Comparison of ENCODE assay signal across 29 cellular contexts in genomic region chr1:52179073-52179472, GRCh38. TPM values are rescaled to one million over a fixed set of nuclear protein-coding genes. Genes with fewer than 3 reads are reported as not detected.
DNase-seq lines count a peak whose midpoint lies in the region; ATAC-seq, FAIRE-seq and TF ChIP-seq lines count a peak whose summit lies in the region.
"Had no signal": no experiment of that assay in that cellular context is flagged by ENCODE, and none has a peak within 500 bp of the region (broad histone marks: within the 10 kb centered on the region; RNA-seq: fewer than 3 reads in every experiment).

No MANE protein-coding gene starts in this region.

- peak; percentile 13 for DNase-seq in GM06990 (ENCODE audit: extremely low read depth, insufficient read length)
- no peak for DNase-seq in HCT116 (ENCODE audit: low read depth, low spot score)
- no peak for DNase-seq in GM12878 (ENCODE audit: low read depth, low spot score)
- DNase-seq in keratinocyte (ENCODE audit: low read depth, low spot score) = no peak
- DNase-seq in HPDE6-E6E7 (ENCODE audit: extremely low spot score) = no peak
- DNase-seq in spleen = no peak
- no peak for DNase-seq in NCI-H69 (lab: John Stamatoyannopoulos, UW)
- DNase-seq: ACHN; activated CD4-positive, alpha-beta T cell treated with anti-CD3 and anti-CD28 coated beads, Interleukin-2, amount 50 U/mL, for 4 hours; activated naive CD4-positive, alpha-beta T cell treated with Interleukin-2 at 50 U/mL for 16 hours; adrenal gland; CD8-positive, alpha-beta T cell; EL; GM23248; HFFc6; hippocampal formation; NCI-H1105 treated with DMSO at 0.1 percent for 48 hours; NCI-H1930; NCI-H524 treated with DMSO at 0.1 percent for 48 hours; NK-92 treated with Interleukin-12 subunit alpha and Interleukin-12 subunit beta, amount 100 ng/mL, for 24 hours; ovary; PC-3; small intestine; T-helper 17 cell had no signal

- WGBS in GM12878 (ENCODE audit: insufficient coverage, insufficient replicate concordance, low lambda C conversion rate, missing lambda C conversion rate) = 28% methylated on average over 6 of the region's 6 CpGs
- 71 to 84% (median 79%) methylated on average over 6 of the region's 6 CpGs for WGBS in spleen, 5 donors

- POLR2A ChIA-PET in HCT116 (lab: Charles Lee) = no interaction called here
- POLR2A ChIA-PET in GM12878 (lab: Charles Lee) = no interaction called here

- no peaks in the 10 kb centered on the region for H3K9me2 ChIP-seq in HCT116 (ENCODE audit: insufficient read depth)

- BruUV-seq in HCT116 (replicated peaks; lab: Mats Ljungman, UMichigan) (no TSS peak), GM12878 (replicated peaks; lab: Mats Ljungman, UMichigan) (no TSS peak)

- FAIRE-seq in GM12878 (lab: Jason Lieb, UNC) (no peak), keratinocyte (lab: Jason Lieb, UNC) (peak; percentile 9)
- FAIRE-seq: endometrium, small intestine, urothelium cell line had no signal

- H3K27ac ChIP-seq in HCT116 (ENCODE audit: low read depth, low read length) = no peak overlapping the region
- H3K27ac ChIP-seq in GM12878 (ENCODE audit: control insufficient read depth, insufficient read depth) = no peak overlapping the region
- H3K27ac ChIP-seq in keratinocyte (ENCODE audit: control insufficient read depth, insufficient read depth, low read length) = no peak overlapping the region
- H3K27ac ChIP-seq in spleen = no peak overlapping the region
- H3K27ac ChIP-seq: adrenal gland, GM23248, ovary, thoracic aorta had no signal

- H3K27me3 ChIP-seq in GM06990 (replicated peaks; ENCODE audit: control insufficient read depth, insufficient read depth, low read length) (no peaks in the 10 kb centered on the region), HCT116 (ENCODE audit: insufficient read depth, low read length) (no peaks in the 10 kb centered on the region), GM12878 (replicated peaks in 1 of 2; ENCODE audit: control insufficient read depth in 2 of 2, insufficient read depth in 2 of 2, low read length in 1 of 2) (no peaks in the 10 kb centered on the region), keratinocyte (ENCODE audit: control insufficient read depth, extremely low read depth, insufficient read depth, low read length) (no peaks in the 10 kb centered on the region), spleen (replicated peaks in 1 of 7) (no peaks in the 10 kb centered on the region)
- H3K27me3 ChIP-seq: adrenal gland, ovary had no signal

- H3K4me3 ChIP-seq in GM06990 (replicated peaks; ENCODE audit: low read depth, low read length) (no peak overlapping the region), HCT116 (replicated peaks in 1 of 2; ENCODE audit: low read depth in 1 of 2, low read length in 2 of 2) (no peak overlapping the region), GM12878 (no peak overlapping the region), keratinocyte (ENCODE audit: control insufficient read depth in 2 of 3, extremely low read depth in 1 of 3, insufficient read depth in 2 of 3, low read depth in 1 of 3, low read length in 3 of 3) (no peak overlapping the region), spleen (no peak overlapping the region)
- H3K4me3 ChIP-seq: adrenal gland, GM23248, ovary, thoracic aorta had no signal

- TF ChIP-seq RAD21 in HCT116 (IDR thresholded peaks at IDR 0.05; ENCODE audit: low read depth) (no peak), GM12878 (IDR thresholded peaks at IDR 0.05; ENCODE audit: insufficient read depth, low read depth, low read length) (no peak)

- ATAC-seq in HCT116 (peak; percentile 55; the same call in 1 of the 2 replicates), GM12878 (no peak)
- ATAC-seq: activated CD4-positive, CD25-positive, alpha-beta regulatory T cell treated with anti-CD3 and anti-CD28 coated beads, Interleukin-2, amount 50 U/mL, for 24 hours; CD8-positive, alpha-beta T cell; left lobe of liver; PC-3; T-helper 17 cell had no signal

- RAD21 ChIA-PET in HCT116 (lab: Charles Lee; ENCODE audit: low non-redundant PET in 1 of 2, low total read pairs in 2 of 2, uncharacterized antibody in 2 of 2, unreplicated experiment in 2 of 2) = no interaction called here
- RAD21 ChIA-PET in GM12878 (lab: Charles Lee; ENCODE audit: unreplicated experiment) = no interaction called here

- H4K20me1 ChIP-seq in HCT116 (ENCODE audit: insufficient read depth) (no peaks in the 10 kb centered on the region), GM12878 (ENCODE audit: control insufficient read depth, insufficient read depth) (no peaks in the 10 kb centered on the region), keratinocyte (ENCODE audit: control insufficient read depth, extremely low read depth, insufficient read depth, low read length) (no peaks in the 10 kb centered on the region)

- CTCF ChIA-PET in HCT116 (lab: Charles Lee) = no interaction called here
- CTCF ChIA-PET in GM12878 (lab: Yijun Ruan, JAX) = no interaction called here

- no peaks in the 10 kb centered on the region for H3K9me3 ChIP-seq in HCT116 (ENCODE audit: control insufficient read depth in 1 of 2, insufficient read depth in 1 of 2, low read depth in 1 of 2, low read length in 2 of 2)
- no peaks in the 10 kb centered on the region for H3K9me3 ChIP-seq in GM12878 (replicated peaks; ENCODE audit: control insufficient read depth, insufficient read depth, low read length)
- H3K9me3 ChIP-seq in keratinocyte (ENCODE audit: control insufficient read depth, low read depth, low read length) = no peaks in the 10 kb centered on the region
- H3K9me3 ChIP-seq in spleen = no peaks in the 10 kb centered on the region
- H3K9me3 ChIP-seq: adrenal gland, ovary, thoracic aorta had no signal

- peaks cover 4 to 20% of the 10 kb centered on the region in 2 experiments for H3K4me1 ChIP-seq in HCT116 (ENCODE audit: control insufficient read depth in 1 of 2, insufficient read depth in 2 of 2, low read length in 2 of 2)
- H3K4me1 ChIP-seq in GM12878 (ENCODE audit: control insufficient read depth, insufficient read depth, low read length) = no peaks in the 10 kb centered on the region
- H3K4me1 ChIP-seq in keratinocyte (ENCODE audit: control insufficient read depth, extremely low read depth, insufficient read depth, low read length) = no peaks in the 10 kb centered on the region
- H3K4me1 ChIP-seq in spleen = peaks cover 0 to 7% (median 0%) of the 10 kb centered on the region in 6 donors

- H2AFZ ChIP-seq in HCT116 (ENCODE audit: low read depth, low read length, poor library complexity, severe bottlenecking) (no peak overlapping the region), GM12878 (ENCODE audit: control insufficient read depth, low read depth, low read length) (no peak overlapping the region), keratinocyte (ENCODE audit: control insufficient read depth, low read length) (no peak overlapping the region)
- H2AFZ ChIP-seq: GM23248 had no signal

- intact Hi-C loops in HCT116 (cut with micrococcal nuclease) = no loop called here
- intact Hi-C loops in GM12878 (cut with micrococcal nuclease; ENCODE audit: unreplicated experiment) = no loop called here
- intact Hi-C loops in spleen (cut with DNase I; ENCODE audit: low total_unique reads) = no loop called here

- H3K9ac ChIP-seq in HCT116 (ENCODE audit: low read length) (no peak overlapping the region), GM12878 (ENCODE audit: control insufficient read depth, insufficient read depth, low read length) (no peak overlapping the region), keratinocyte (ENCODE audit: control insufficient read depth, extremely low read depth, insufficient read depth, low read length) (no peak overlapping the region)
- H3K9ac ChIP-seq: GM23248 had no signal

- TF ChIP-seq CTCF in GM06990 (IDR thresholded peaks at IDR 0.05; ENCODE audit: insufficient read depth, low read length, poor library complexity, severe bottlenecking) (no peak), HCT116 (IDR thresholded peaks at IDR 0.05 in 2 of 3, conservative IDR thresholded peaks at IDR 0.05 in 1 of 3; ENCODE audit: borderline replicate concordance in 1 of 3, insufficient read depth in 1 of 3, low read depth in 2 of 3, low read length in 2 of 3) (no peak), GM12878 (IDR thresholded peaks at IDR 0.05 in 2 of 3, conservative IDR thresholded peaks at IDR 0.05 in 1 of 3; ENCODE audit: control insufficient read depth in 2 of 3, extremely low read depth in 1 of 3, insufficient read depth in 1 of 3, low read depth in 3 of 3, low read length in 3 of 3) (no peak), keratinocyte (optimal IDR thresholded peaks at IDR 0.05 in 1 of 3, IDR thresholded peaks at IDR 0.05 in 1 of 3, conservative IDR thresholded peaks at IDR 0.05 in 1 of 3; ENCODE audit: extremely low read depth in 1 of 3, insufficient read depth in 2 of 3, low read length in 3 of 3) (no peak), spleen (IDR thresholded peaks at IDR 0.05 in 8 of 11, conservative IDR thresholded peaks at IDR 0.05 in 3 of 11) (no peak)

- no peaks in the 10 kb centered on the region; the same call in 1 of the 2 replicates for H3K79me2 ChIP-seq in HCT116 (ENCODE audit: insufficient read depth, low read length)
- no peaks in the 10 kb centered on the region for H3K79me2 ChIP-seq in GM12878 (ENCODE audit: control insufficient read depth, insufficient read depth, low read length)
- peaks cover 16% of the 10 kb centered on the region for H3K79me2 ChIP-seq in keratinocyte (ENCODE audit: control insufficient read depth, insufficient read depth, low read length)

- dilution Hi-C loops in keratinocyte (cut with MboI; ENCODE audit: extremely low pct_ligation_motif_present, low sequenced_read_pairs) = no loop called here

- H3K36me3 ChIP-seq in GM06990 (ENCODE audit: control insufficient read depth, insufficient read depth, low read length) (no peaks in the 10 kb centered on the region), HCT116 (ENCODE audit: control insufficient read depth in 1 of 2, insufficient read depth in 2 of 2, low read length in 2 of 2) (no peaks in the 10 kb centered on the region), GM12878 (ENCODE audit: control insufficient read depth in 2 of 2, insufficient read depth in 2 of 2, low read length in 1 of 2) (no peaks in the 10 kb centered on the region), keratinocyte (ENCODE audit: control insufficient read depth in 2 of 2, extremely low read depth in 1 of 2, insufficient read depth in 2 of 2, low read length in 2 of 2) (no peaks in the 10 kb centered on the region), spleen (no peaks in the 10 kb centered on the region)
- H3K36me3 ChIP-seq: adrenal gland, ovary, thoracic aorta had no signal

- H3K4me2 ChIP-seq in HCT116 (ENCODE audit: low read length) = peak overlapping the region; percentile 55
- H3K4me2 ChIP-seq in GM12878 (ENCODE audit: control insufficient read depth, insufficient read depth) = no peak overlapping the region
- no peak overlapping the region for H3K4me2 ChIP-seq in keratinocyte (ENCODE audit: control insufficient read depth, extremely low read depth, insufficient read depth, low read depth, low read length)

- SMC1A ChIA-PET in GM12878 (lab: Charles Lee; ENCODE audit: uncharacterized antibody, unreplicated experiment) = no interaction called here

- H3K9me1 ChIP-seq in keratinocyte (ENCODE audit: control insufficient read depth, extremely low read depth, insufficient read depth, low read length) = no peaks in the 10 kb centered on the region

- in situ Hi-C loops in GM12878 (cut with MboI) = no loop called here

- TF ChIP-seq POLR2A in HCT116 (IDR thresholded peaks at IDR 0.05; ENCODE audit: borderline replicate concordance, extremely low read depth, insufficient read depth, insufficient read length) (no peak), GM12878 (IDR thresholded peaks at IDR 0.05; ENCODE audit: low read depth, low read length) (no peak), spleen (IDR thresholded peaks at IDR 0.05) (no peak)

- TF ChIP-seq EP300 in GM12878 (IDR thresholded peaks at IDR 0.05; ENCODE audit: borderline replicate concordance in 1 of 2, control insufficient read depth in 1 of 2, low read depth in 2 of 2, low read length in 2 of 2) = no peak

RNA-seq across cellular contexts. Expression of gene ZFYVE9, which starts 37.2 kb away (rescaled TPM):
- 14.2 TPM for total RNA-seq in HCT116 (2021; ENCODE audit: unreplicated experiment)
- 6.7 and 8.9 TPM in 2 replicates for polyA plus RNA-seq in HCT116 (2012)
- 25.1 and 30.9 TPM in 2 replicates for total RNA-seq in GM12878 (2013; cell fraction: nucleolus; rRNA removed)
- 5.1 and 5.3 TPM in 2 replicates for total RNA-seq in GM12878 (2014; rRNA removed)
- 6.8 and 6.9 TPM in 2 replicates for total RNA-seq in GM12878 (2014; rRNA removed; fragmentation: Illumina TruSeq; extraction: Trizol)
- 4.5 and 5.1 TPM in 2 replicates for total RNA-seq in GM12878 (2021)
- polyA plus RNA-seq in GM12878 (2011; ENCODE audit: low read depth) = 1.2 TPM
- polyA plus RNA-seq in GM12878 (2011; rRNA removed) = 0.41 and 0.42 TPM in 2 replicates
- polyA plus RNA-seq in GM12878 (2011; cell fraction: cytosol; rRNA removed) = 0.18 and 0.19 TPM in 2 replicates
- polyA plus RNA-seq in GM12878 (2011; cell fraction: nucleus; rRNA removed) = 0.18 and 0.32 TPM in 2 replicates
- 1.7 and 2.1 TPM in 2 replicates for polyA plus RNA-seq in GM12878 (2012)
- 4.7 and 6.5 TPM in 2 replicates for polyA plus RNA-seq in GM12878 (2014; fragmentation: Illumina TruSeq; extraction: Trizol)
- polyA plus RNA-seq in GM12878 (2014; fragmentation: Nextera tagmentation; extraction: Ambion mirVana) = under 1 TPM; 0.26 to 0.47 TPM
- 2.5 and 2.6 TPM in 2 replicates for polyA plus RNA-seq in GM12878 (2014; rRNA removed)
- polyA plus RNA-seq in GM12878 (2016; fragmentation: Nextera tagmentation; extraction: Ambion mirVana) = 1 to 10 TPM; 1.2 to 1.9 TPM
- 0.62 and 1.8 TPM in 2 replicates for polyA minus RNA-seq in GM12878 (2011; rRNA and poly(A)+ RNA removed)
- polyA minus RNA-seq in GM12878 (2011; cell fraction: cytosol; rRNA and poly(A)+ RNA removed) = 0.40 and 0.62 TPM in 2 replicates
- 0.60 and 1.1 TPM in 2 replicates for polyA minus RNA-seq in GM12878 (2011; cell fraction: nucleus; rRNA and poly(A)+ RNA removed)
- 17.1 to 27.7 TPM (median 25.4 TPM) in 3 replicates for polyA plus RNA-seq in keratinocyte
- 18.3 TPM for polyA plus RNA-seq in keratinocyte (2011; ENCODE audit: low read depth)
- polyA plus RNA-seq in keratinocyte (2011; cell fraction: cytosol; rRNA removed) = 18.4 and 29.8 TPM in 2 replicates
- 23.6 and 24.3 TPM in 2 replicates for polyA plus RNA-seq in keratinocyte (2011; cell fraction: nucleus; rRNA removed)
- 20.6 and 22.0 TPM in 2 replicates for polyA plus RNA-seq in keratinocyte (2012; ENCODE audit: low replicate concordance)
- polyA minus RNA-seq in keratinocyte = 22.9 to 61.7 TPM (median 51.0 TPM) in 3 replicates
- polyA minus RNA-seq in keratinocyte (2011; cell fraction: cytosol; rRNA and poly(A)+ RNA removed) = 32.0 TPM
- 32.7 and 70.1 TPM in 2 replicates for polyA minus RNA-seq in keratinocyte (2011; cell fraction: nucleus; rRNA and poly(A)+ RNA removed)
- total RNA-seq in spleen = 10 to 100 TPM in 4 of 7 donors, 1 to 10 TPM in 3; 7.2 to 16.7 (median 10.6) TPM
- 1 to 10 TPM in 1 of 3 donors, under 1 TPM in 2; 0.72 to 2.2 (median 0.88) TPM for polyA plus RNA-seq in spleen
